9 cellular contexts compared by ENCODE assay signal in genomic region chr20:48738399-48739304, GRCh38.
DNase-seq lines count a peak whose midpoint lies in the region; ATAC-seq, FAIRE-seq and TF ChIP-seq lines count a peak whose summit lies in the region.
"Had no signal": no experiment of that assay in that cellular context is flagged by ENCODE, and none has a peak within 500 bp of the region (broad histone marks: within the 10 kb centered on the region; RNA-seq: fewer than 3 reads in every experiment).

No MANE protein-coding gene starts in this region.

- H3K27ac ChIP-seq in kidney (ENCODE audit: low read depth in 2 of 2, low read length in 2 of 2), result no peak overlapping the region
- no peak overlapping the region for H3K27ac ChIP-seq in WERI-Rb-1

- H3K27me3 ChIP-seq in WERI-Rb-1 (ENCODE audit: insufficient read depth, low read depth, severe bottlenecking), result no peaks in the 10 kb centered on the region

- TF ChIP-seq CTCF in kidney (IDR thresholded peaks at IDR 0.05; ENCODE audit: borderline replicate concordance, extremely low read depth, insufficient read depth) (no peak), WERI-Rb-1 (IDR thresholded peaks at IDR 0.05; ENCODE audit: low read depth, low read length) (no peak)

- H3K36me3 ChIP-seq in kidney (ENCODE audit: control insufficient read depth in 1 of 2, insufficient read depth in 2 of 2, low read length in 2 of 2) (no peaks in the 10 kb centered on the region), WERI-Rb-1 (peaks cover 46% of the 10 kb centered on the region)

- peak; percentile 68 for DNase-seq in activated CD4-positive, CD25-positive, alpha-beta regulatory T cell treated with anti-CD3 and anti-CD28 coated beads, Interleukin-2, amount 50 U/mL, for 72 hours
- DNase-seq in kidney, result peak; percentile 33
- no peak for DNase-seq in WERI-Rb-1
- no peak for DNase-seq in AG08395 (ENCODE audit: low spot score)
- no peak for DNase-seq in glomerular visceral epithelial cell (ENCODE audit: extremely low spot score)
- no peak for DNase-seq in islet precursor cell

- intact Hi-C loops in kidney (cut with DNase I), result no loop called here

- H3K9ac ChIP-seq in kidney (ENCODE audit: low read length in 2 of 2), result no peak overlapping the region

- ATAC-seq in GM18520 (IDR thresholded peaks at IDR 0.05; ENCODE audit: unreplicated experiment) (peak; percentile 36), HG02678 (IDR thresholded peaks at IDR 0.05; ENCODE audit: unreplicated experiment) (peak; percentile 61)

- FAIRE-seq in kidney (lab: Jason Lieb, UNC), result no peak
- FAIRE-seq: endometrium had no signal

- H3K4me1 ChIP-seq in kidney (ENCODE audit: control insufficient read depth in 1 of 2, insufficient read depth in 1 of 2, low read depth in 1 of 2, low read length in 2 of 2), result peaks cover 4 to 5% of the 10 kb centered on the region in 2 donors

- H3K4me3 ChIP-seq in kidney (ENCODE audit: low read length in 2 of 2) (no peak overlapping the region), WERI-Rb-1 (ENCODE audit: low read depth, low read length) (no peak overlapping the region)

- H3K9me3 ChIP-seq in kidney (ENCODE audit: control insufficient read depth in 1 of 2, low read length in 2 of 2) (no peaks in the 10 kb centered on the region), WERI-Rb-1 (ENCODE audit: severe bottlenecking) (no peaks in the 10 kb centered on the region)

Comparison
In these comparisons a context has a peak if more than half of its experiments do, and no peak if none do; other contexts are left out.
1. DNase-seq: peak in activated CD4-positive, CD25-positive, alpha-beta regulatory T cell treated with anti-CD3 and anti-CD28 coated beads, Interleukin-2, amount 50 U/mL, for 72 hours (single experiment) and kidney (single experiment); none in WERI-Rb-1 (single experiment), AG08395 (single experiment), glomerular visceral epithelial cell (single experiment) and islet precursor cell (single experiment).